In genomic region chr15:41969851-41970431, GRCh38 we compare ENCODE assay signal across 1 cellular context.
TF ChIP-seq lines count a peak whose summit lies in the region.

No MANE protein-coding gene starts in this region.

TF ChIP-seq in GM23338, 12 proteins besides CTCF, POLR2A, EP300 and RAD21 (continued from another document):
- TF ChIP-seq, protein P1, sequence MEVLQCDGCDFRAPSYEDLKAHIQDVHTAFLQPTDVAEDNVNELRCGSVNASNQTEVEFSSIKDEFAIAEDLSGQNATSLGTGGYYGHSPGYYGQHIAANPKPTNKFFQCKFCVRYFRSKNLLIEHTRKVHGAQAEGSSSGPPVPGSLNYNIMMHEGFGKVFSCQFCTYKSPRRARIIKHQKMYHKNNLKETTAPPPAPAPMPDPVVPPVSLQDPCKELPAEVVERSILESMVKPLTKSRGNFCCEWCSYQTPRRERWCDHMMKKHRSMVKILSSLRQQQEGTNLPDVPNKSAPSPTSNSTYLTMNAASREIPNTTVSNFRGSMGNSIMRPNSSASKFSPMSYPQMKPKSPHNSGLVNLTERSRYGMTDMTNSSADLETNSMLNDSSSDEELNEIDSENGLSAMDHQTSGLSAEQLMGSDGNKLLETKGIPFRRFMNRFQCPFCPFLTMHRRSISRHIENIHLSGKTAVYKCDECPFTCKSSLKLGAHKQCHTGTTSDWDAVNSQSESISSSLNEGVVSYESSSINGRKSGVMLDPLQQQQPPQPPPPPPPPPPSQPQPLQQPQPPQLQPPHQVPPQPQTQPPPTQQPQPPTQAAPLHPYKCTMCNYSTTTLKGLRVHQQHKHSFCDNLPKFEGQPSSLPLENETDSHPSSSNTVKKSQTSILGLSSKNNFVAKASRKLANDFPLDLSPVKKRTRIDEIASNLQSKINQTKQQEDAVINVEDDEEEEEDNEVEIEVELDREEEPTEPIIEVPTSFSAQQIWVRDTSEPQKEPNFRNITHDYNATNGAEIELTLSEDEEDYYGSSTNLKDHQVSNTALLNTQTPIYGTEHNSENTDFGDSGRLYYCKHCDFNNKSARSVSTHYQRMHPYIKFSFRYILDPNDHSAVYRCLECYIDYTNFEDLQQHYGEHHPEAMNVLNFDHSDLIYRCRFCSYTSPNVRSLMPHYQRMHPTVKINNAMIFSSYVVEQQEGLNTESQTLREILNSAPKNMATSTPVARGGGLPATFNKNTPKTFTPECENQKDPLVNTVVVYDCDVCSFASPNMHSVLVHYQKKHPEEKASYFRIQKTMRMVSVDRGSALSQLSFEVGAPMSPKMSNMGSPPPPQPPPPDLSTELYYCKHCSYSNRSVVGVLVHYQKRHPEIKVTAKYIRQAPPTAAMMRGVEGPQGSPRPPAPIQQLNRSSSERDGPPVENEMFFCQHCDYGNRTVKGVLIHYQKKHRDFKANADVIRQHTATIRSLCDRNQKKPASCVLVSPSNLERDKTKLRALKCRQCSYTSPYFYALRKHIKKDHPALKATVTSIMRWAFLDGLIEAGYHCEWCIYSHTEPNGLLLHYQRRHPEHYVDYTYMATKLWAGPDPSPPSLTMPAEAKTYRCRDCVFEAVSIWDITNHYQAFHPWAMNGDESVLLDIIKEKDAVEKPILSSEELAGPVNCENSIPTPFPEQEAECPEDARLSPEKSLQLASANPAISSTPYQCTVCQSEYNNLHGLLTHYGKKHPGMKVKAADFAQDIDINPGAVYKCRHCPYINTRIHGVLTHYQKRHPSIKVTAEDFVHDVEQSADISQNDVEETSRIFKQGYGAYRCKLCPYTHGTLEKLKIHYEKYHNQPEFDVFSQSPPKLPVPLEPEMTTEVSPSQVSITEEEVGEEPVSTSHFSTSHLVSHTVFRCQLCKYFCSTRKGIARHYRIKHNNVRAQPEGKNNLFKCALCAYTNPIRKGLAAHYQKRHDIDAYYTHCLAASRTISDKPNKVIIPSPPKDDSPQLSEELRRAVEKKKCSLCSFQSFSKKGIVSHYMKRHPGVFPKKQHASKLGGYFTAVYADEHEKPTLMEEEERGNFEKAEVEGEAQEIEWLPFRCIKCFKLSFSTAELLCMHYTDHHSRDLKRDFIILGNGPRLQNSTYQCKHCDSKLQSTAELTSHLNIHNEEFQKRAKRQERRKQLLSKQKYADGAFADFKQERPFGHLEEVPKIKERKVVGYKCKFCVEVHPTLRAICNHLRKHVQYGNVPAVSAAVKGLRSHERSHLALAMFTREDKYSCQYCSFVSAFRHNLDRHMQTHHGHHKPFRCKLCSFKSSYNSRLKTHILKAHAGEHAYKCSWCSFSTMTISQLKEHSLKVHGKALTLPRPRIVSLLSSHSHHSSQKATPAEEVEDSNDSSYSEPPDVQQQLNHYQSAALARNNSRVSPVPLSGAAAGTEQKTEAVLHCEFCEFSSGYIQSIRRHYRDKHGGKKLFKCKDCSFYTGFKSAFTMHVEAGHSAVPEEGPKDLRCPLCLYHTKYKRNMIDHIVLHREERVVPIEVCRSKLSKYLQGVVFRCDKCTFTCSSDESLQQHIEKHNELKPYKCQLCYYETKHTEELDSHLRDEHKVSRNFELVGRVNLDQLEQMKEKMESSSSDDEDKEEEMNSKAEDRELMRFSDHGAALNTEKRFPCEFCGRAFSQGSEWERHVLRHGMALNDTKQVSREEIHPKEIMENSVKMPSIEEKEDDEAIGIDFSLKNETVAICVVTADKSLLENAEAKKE (CRISPR knock-in tag; IDR thresholded peaks at IDR 0.05) = no peak
- no peak for TF ChIP-seq REST (IDR thresholded peaks at IDR 0.05; ENCODE audit: unreplicated experiment)
- no peak for TF ChIP-seq STAT1 (IDR thresholded peaks at IDR 0.05; ENCODE audit: unreplicated experiment)
- TF ChIP-seq ZNF331 (CRISPR knock-in tag; IDR thresholded peaks at IDR 0.05; ENCODE audit: low read depth) = no peak
- TF ChIP-seq CREB1 (CRISPR knock-in tag; IDR thresholded peaks at IDR 0.05; ENCODE audit: low read depth) = no peak
- TF ChIP-seq POLR2AphosphoS5 (IDR thresholded peaks at IDR 0.05; ENCODE audit: low read depth) = no peak
- TF ChIP-seq EZH2 (IDR thresholded peaks at IDR 0.05; ENCODE audit: low read depth, unreplicated experiment) = no peak
- TF ChIP-seq JUNB (IDR thresholded peaks at IDR 0.05; ENCODE audit: unreplicated experiment) = no peak
